In the genomic region with DNA sequence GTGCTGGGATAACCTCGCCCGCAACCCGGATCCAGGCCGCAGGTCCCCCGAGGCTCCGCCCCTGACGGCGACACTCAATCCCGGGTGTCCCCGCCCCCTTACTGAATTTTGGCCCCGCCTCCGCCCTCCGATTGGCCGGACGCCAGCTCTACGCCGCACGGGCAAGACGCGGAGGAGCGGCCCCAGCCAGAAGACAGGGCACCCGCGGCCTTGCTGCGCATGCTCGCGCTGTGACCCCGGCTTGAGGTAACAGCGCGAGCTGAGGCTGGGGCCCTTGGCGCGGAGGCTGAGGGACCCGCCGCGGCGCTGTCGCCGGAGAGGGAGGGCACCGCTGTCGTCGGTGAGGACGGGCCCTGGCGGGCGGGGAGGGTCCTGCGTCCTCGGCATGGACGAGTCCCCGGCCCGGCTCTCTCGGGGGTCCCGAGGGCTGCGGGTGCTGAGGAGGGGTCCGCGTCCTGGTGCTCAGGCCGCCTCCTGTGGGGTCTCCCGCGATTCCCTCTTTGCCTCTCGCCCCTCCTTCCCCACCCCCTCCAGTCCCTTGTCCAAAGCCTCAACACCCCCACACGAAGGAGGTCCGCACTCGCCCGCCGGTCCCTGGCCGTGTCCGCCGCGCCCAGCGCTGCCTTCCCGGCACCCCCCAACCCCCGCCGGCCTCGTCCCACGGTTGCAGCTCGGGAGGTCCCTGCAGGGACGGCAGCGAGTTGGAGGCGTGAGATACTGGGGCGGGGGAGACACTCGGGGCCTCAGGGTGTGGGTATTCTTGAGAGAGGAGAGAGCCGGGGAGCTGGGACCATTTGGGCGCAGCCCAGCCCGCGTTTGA, we compare ENCODE assay signal across 8 cellular contexts. TPM values are rescaled to one million over a fixed set of nuclear protein-coding genes. Genes with fewer than 3 reads are reported as not detected.
A peak's percentile ranks its signal among the peaks of the same experiment; 100 is the strongest.
DNase-seq lines count a peak whose midpoint lies in the region; ATAC-seq and TF ChIP-seq lines count a peak whose summit lies in the region.

A gene with protein sequence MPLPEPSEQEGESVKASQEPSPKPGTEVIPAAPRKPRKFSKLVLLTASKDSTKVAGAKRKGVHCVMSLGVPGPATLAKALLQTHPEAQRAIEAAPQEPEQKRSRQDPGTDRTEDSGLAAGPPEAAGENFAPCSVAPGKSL (plus strand): TSS at position 189 of the 820 bp plus-strand sequence. CDS start 13,235 bp downstream, outside the sequence.

- peak within 1 kb of the TSS; percentile 99 for H2AFZ ChIP-seq in osteoblast (ENCODE audit: low read length)

- H3K4me2 ChIP-seq in osteoblast (ENCODE audit: insufficient read depth, low read length): peak within 1 kb of the TSS; percentile 97

- peak within 1 kb of the TSS; percentile 88 for H3K27ac Mint-ChIP-seq in activated naive CD8-positive, alpha-beta T cell

- H3K4me1 ChIP-seq in osteoblast (ENCODE audit: insufficient read depth, low read length) (peaks cover 6% of the 10 kb centered on the region), thoracic aorta (ENCODE audit: control insufficient read depth in 1 of 2, low read depth in 2 of 2) (peaks cover 7 to 8% of the 10 kb centered on the region in 2 donors)

- no peaks in the 10 kb centered on the region for H3K9me3 Mint-ChIP-seq in activated naive CD8-positive, alpha-beta T cell (ENCODE audit: low read depth)

- no peaks in the 10 kb centered on the region for H3K36me3 Mint-ChIP-seq in activated naive CD8-positive, alpha-beta T cell

- no peaks in the 10 kb centered on the region for H3K9me3 ChIP-seq in osteoblast (ENCODE audit: low read depth, low read length)
- H3K9me3 ChIP-seq in thoracic aorta: no peaks in the 10 kb centered on the region

- H3K4me3 ChIP-seq in osteoblast (ENCODE audit: insufficient read depth, low read length) (peak within 1 kb of the TSS; percentile 96), thoracic aorta (peak within 1 kb of the TSS; percentile 92)

- H3K27me3 ChIP-seq in osteoblast (ENCODE audit: insufficient read depth, low read length) (no peaks in the 10 kb centered on the region), thoracic aorta (replicated peaks; ENCODE audit: insufficient read depth) (no peaks in the 10 kb centered on the region)

- no peaks in the 10 kb centered on the region for H3K36me3 ChIP-seq in osteoblast (ENCODE audit: insufficient read depth, low read length)
- H3K36me3 ChIP-seq in thoracic aorta: no peaks in the 10 kb centered on the region

- H3K4me3 Mint-ChIP-seq in activated naive CD8-positive, alpha-beta T cell: peak within 1 kb of the TSS; percentile 91

- no peaks in the 10 kb centered on the region for H4K20me1 ChIP-seq in osteoblast (ENCODE audit: insufficient read depth, low read length)

- H3K79me2 ChIP-seq in osteoblast (ENCODE audit: insufficient read depth, low read length): peaks cover 23% of the 10 kb centered on the region

- DNase-seq in GM10266 (ENCODE audit: extremely low spot score): peak; percentile 97
- DNase-seq in NCI-H1105 (lab: John Stamatoyannopoulos, UW): peak; percentile 79
- DNase-seq in SKM-1 treated with dmso at 0.1 percent for 144 hours (lab: John Stamatoyannopoulos, UW; ENCODE audit: unreplicated experiment): peak; percentile 93
- DNase-seq in glomerular visceral epithelial cell (ENCODE audit: extremely low spot score): peak; percentile 97
- peak; percentile 97 for DNase-seq in osteoblast (ENCODE audit: insufficient read length, low spot score, missing footprints)
- DNase-seq in thoracic aorta (ENCODE audit: low spot score): peak; percentile 88

- H3K27ac ChIP-seq in osteoblast (ENCODE audit: low read depth, low read length): peak within 1 kb of the TSS; percentile 84
- H3K27ac ChIP-seq in thoracic aorta: peak within 1 kb of the TSS; percentile 89 to 91

- H3K27me3 Mint-ChIP-seq in activated naive CD8-positive, alpha-beta T cell: no peaks in the 10 kb centered on the region

- peaks cover 11% of the 10 kb centered on the region for H3K4me1 Mint-ChIP-seq in activated naive CD8-positive, alpha-beta T cell (ENCODE audit: low read depth)

- TF ChIP-seq CTCF in GM10266 (IDR thresholded peaks at IDR 0.05; ENCODE audit: control insufficient read depth, insufficient read depth, low read depth, missing control alignments): no peak
- no peak for TF ChIP-seq CTCF in osteoblast (IDR thresholded peaks at IDR 0.05; ENCODE audit: extremely low read depth, low read depth, low read length)
- no peak for TF ChIP-seq CTCF in thoracic aorta (IDR thresholded peaks at IDR 0.05)

- ATAC-seq in HG02623 (IDR thresholded peaks at IDR 0.05; ENCODE audit: unreplicated experiment): peak; percentile 63
- ATAC-seq in thoracic aorta (ENCODE audit: insufficient number of reproducible peaks, low FRiP score, low read depth): peak; percentile 96

RNA-seq across cellular contexts. Expression of the gene that starts here (rescaled TPM):
- total RNA-seq in osteoblast (38.7 and 43.6 TPM in 2 replicates), thoracic aorta (10 to 100 TPM; 52.2 to 53.2 TPM)

Comparison
In these comparisons a context has a peak if more than half of its experiments do, and no peak if none do; other contexts are left out.
1. Peak in every context shown above with its lines: DNase-seq, ATAC-seq, H3K4me3 ChIP-seq and H3K27ac ChIP-seq.